Comparison of ENCODE assay signal across 20 cellular contexts in the genomic region with DNA sequence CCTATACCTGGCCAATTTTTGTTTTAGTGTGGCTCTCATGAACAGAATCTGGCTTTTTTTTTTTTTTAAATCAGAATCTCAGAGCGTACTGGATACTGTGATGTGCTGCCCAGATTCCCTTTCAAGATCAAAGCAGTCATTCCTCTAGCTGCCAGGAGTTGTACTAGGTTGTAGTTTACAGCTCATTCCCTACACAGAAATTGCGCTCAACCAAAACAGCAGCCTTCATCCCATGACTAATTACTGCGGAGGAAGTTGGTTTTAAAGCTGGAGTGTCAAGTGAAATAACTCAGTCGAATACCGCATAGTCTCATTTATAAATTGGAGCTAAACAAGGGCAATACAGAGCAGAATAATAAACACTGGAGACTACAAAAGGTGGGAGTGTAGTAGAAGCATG. TPM values are rescaled to one million over a fixed set of nuclear protein-coding genes. Genes with fewer than 3 reads are reported as not detected.
DNase-seq lines count a peak whose midpoint lies in the region; ATAC-seq and TF ChIP-seq lines count a peak whose summit lies in the region.
"Had no signal": no experiment of that assay in that cellular context is flagged by ENCODE, and none has a peak within 500 bp of the region (broad histone marks: within the 10 kb centered on the region; RNA-seq: fewer than 3 reads in every experiment).

No MANE protein-coding gene starts in this region.

- H3K9me3 Mint-ChIP-seq in nephron progenitor cell = no peaks in the 10 kb centered on the region
- H3K9me3 Mint-ChIP-seq: CD4-positive, alpha-beta memory T cell; HFFc6 had no signal

- TF ChIP-seq CTCF in esophagus squamous epithelium (IDR thresholded peaks at IDR 0.05) (no peak), nephron progenitor cell (IDR thresholded peaks at IDR 0.05) (no peak)

- ATAC-seq in HG03460 (IDR thresholded peaks at IDR 0.05; ENCODE audit: unreplicated experiment) (no peak), GM21825 (IDR thresholded peaks at IDR 0.05; ENCODE audit: unreplicated experiment) (no peak)

- no peaks in the 10 kb centered on the region for H3K9me3 ChIP-seq in esophagus squamous epithelium
- H3K9me3 ChIP-seq: HAP-1 had no signal

- H3K27ac ChIP-seq in epithelial cell of prostate (peak overlapping the region; percentile 34), esophagus squamous epithelium (peak overlapping the region in 3 of 4 donors; percentile 10 to 52 (median 30))

- peaks cover 0 to 13% (median 0%) of the 10 kb centered on the region in 3 donors for H3K4me1 ChIP-seq in esophagus squamous epithelium
- H3K4me1 ChIP-seq: HAP-1 had no signal

- peak overlapping the region; percentile 56 for H3K27ac Mint-ChIP-seq in nephron progenitor cell
- H3K27ac Mint-ChIP-seq: CD4-positive, alpha-beta memory T cell; HFFc6 had no signal

- no peak for TF ChIP-seq POLR2A in esophagus squamous epithelium (IDR thresholded peaks at IDR 0.05)

- no peak for DNase-seq in epithelial cell of prostate (ENCODE audit: low read depth, low spot score)
- no peak for DNase-seq in esophagus squamous epithelium (lab: John Stamatoyannopoulos, UW)
- DNase-seq in nephron progenitor cell = no peak
- no peak for DNase-seq in midbrain (lab: John Stamatoyannopoulos, UW)
- DNase-seq: C1 segment of cervical spinal cord; Calu3; CD4-positive, alpha-beta memory T cell; COR-L47; DMS53; DMS79 treated with DMSO at 0.1 percent for 48 hours; GF-D8; GOT3; HFFc6 had no signal

- no peaks in the 10 kb centered on the region for H3K27me3 ChIP-seq in esophagus squamous epithelium

- intact Hi-C loops in esophagus squamous epithelium (cut with DNase I) = no loop called here

- no peak overlapping the region for H3K4me3 ChIP-seq in esophagus squamous epithelium
- H3K4me3 ChIP-seq: HAP-1 had no signal

- H3K36me3 ChIP-seq in esophagus squamous epithelium = no peaks in the 10 kb centered on the region
- H3K36me3 ChIP-seq: HAP-1 had no signal

- no peaks in the 10 kb centered on the region for H3K36me3 Mint-ChIP-seq in nephron progenitor cell (ENCODE audit: low read depth)
- H3K36me3 Mint-ChIP-seq: CD4-positive, alpha-beta memory T cell had no signal

- H3K27me3 Mint-ChIP-seq in nephron progenitor cell (ENCODE audit: low read depth, poor library complexity) = no peaks in the 10 kb centered on the region

- 23 to 38% methylated on average over 5 of the region's 5 CpGs for WGBS in esophagus squamous epithelium, 2 donors

- H3K4me3 Mint-ChIP-seq in nephron progenitor cell = no peak overlapping the region
- H3K4me3 Mint-ChIP-seq: CD4-positive, alpha-beta memory T cell; HFFc6 had no signal

- H3K4me1 Mint-ChIP-seq in nephron progenitor cell = peaks cover 24% of the 10 kb centered on the region

RNA-seq across cellular contexts. Expression of a gene that starts 12.2 kb away (rescaled TPM):
- total RNA-seq in esophagus squamous epithelium = 100 to 1,000 TPM in 3 of 4 donors, 10 to 100 TPM in 1; 60.0 to 365 (median 290) TPM
- total RNA-seq: A172; A673; Calu3; CD4-positive, alpha-beta memory T cell; Daoy; G401; HFFc6 had no signal
